22 cellular contexts compared by ENCODE assay signal in the genomic region with DNA sequence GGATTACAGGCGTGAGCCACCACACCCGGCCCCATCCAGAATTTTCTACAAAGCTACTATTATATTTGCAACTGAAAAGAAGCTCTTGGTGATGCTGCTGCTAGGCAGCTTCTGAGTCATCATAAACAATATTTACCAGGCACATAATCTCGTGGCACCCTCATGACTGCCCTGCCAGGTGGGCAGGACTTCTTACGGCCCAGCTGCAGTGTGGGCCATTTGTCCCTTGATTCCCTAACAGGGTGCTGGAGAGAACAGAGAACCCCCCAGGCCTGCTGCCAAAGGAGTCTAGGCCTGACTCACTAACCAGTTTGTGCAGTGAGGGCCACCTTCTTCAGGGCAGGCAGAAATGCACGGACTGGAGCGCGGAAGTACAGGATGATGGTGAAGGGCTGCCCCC. TPM values are rescaled to one million over a fixed set of nuclear protein-coding genes. Genes with fewer than 3 reads are reported as not detected.
A peak's percentile ranks its signal among the peaks of the same experiment; 100 is the strongest.
DNase-seq lines count a peak whose midpoint lies in the region; ATAC-seq, FAIRE-seq and TF ChIP-seq lines count a peak whose summit lies in the region.
"Had no signal": no experiment of that assay in that cellular context is flagged by ENCODE, and none has a peak within 500 bp of the region (broad histone marks: within the 10 kb centered on the region; RNA-seq: fewer than 3 reads in every experiment).

No MANE protein-coding gene starts in this region.

- no peak overlapping the region for H3K4me3 ChIP-seq in fibroblast of villous mesenchyme (ENCODE audit: low read depth, low read length)
- H3K4me3 ChIP-seq: body of pancreas, ovary had no signal

- POLR2A ChIA-PET in RWPE1 (lab: Yijun Ruan, JAX; ENCODE audit: low non-redundant PET), result no interaction called here

- no peak for FAIRE-seq in H54 (lab: Jason Lieb, UNC)
- FAIRE-seq: kidney had no signal

- CTCF ChIA-PET in RWPE1 (lab: Yijun Ruan, JAX), result interaction anchor here (1.7 kb wide), 1 partner anchor 10 kb away, joined by 6 read pairs; no protein-coding TSS in a partner anchor

- TF ChIP-seq POLR2A in H54 (IDR thresholded peaks at IDR 0.05; ENCODE audit: low read depth, low read length), result no peak

- ATAC-seq in HG02840 (IDR thresholded peaks at IDR 0.05; ENCODE audit: low FRiP score, unreplicated experiment), result no peak
- no peak for ATAC-seq in HG03460 (IDR thresholded peaks at IDR 0.05; ENCODE audit: unreplicated experiment)
- ATAC-seq: activated naive CD4-positive, alpha-beta T cell treated with anti-CD3 and anti-CD28 coated beads, Interleukin-2, amount 50 U/mL, for 72 hours; body of pancreas; naive thymus-derived CD8-positive, alpha-beta T cell; stimulated activated memory B cell treated with anti-CD40 and anti-IgM and Interleukin-4, amounts not matched to agents 10 μg/mL and 1 μg/mL and 100 μg/mL, for 72 hours had no signal

- DNase-seq in A172 (ENCODE audit: low spot score) (peak; percentile 42), H54 (ENCODE audit: insufficient read length, low spot score) (peak; percentile 57), RWPE1 (ENCODE audit: low spot score) (peak; percentile 47), fibroblast of villous mesenchyme (ENCODE audit: low read depth) (peak; percentile 12), NCI-H748 (lab: John Stamatoyannopoulos, UW; ENCODE audit: unreplicated experiment) (no peak), NCI-H1436 treated with DMSO at 0.1 percent for 48 hours (lab: John Stamatoyannopoulos, UW) (no peak)
- DNase-seq: ACHN; activated CD4-positive, alpha-beta T cell treated with anti-CD3 and anti-CD28 coated beads for 4 hours; body of pancreas; GF-D8; Kasumi-1; kidney; naive thymus-derived CD8-positive, alpha-beta T cell; NCI-H1105; NCI-H2081 treated with DMSO at 0.1 percent for 48 hours; NCI-H446 treated with DMSO at 0.1 percent for 48 hours; ovary had no signal

- TF ChIP-seq CTCF in RWPE1 (conservative IDR thresholded peaks at IDR 0.05; ENCODE audit: low read depth), result no peak
- no peak for TF ChIP-seq CTCF in fibroblast of villous mesenchyme (IDR thresholded peaks at IDR 0.05; ENCODE audit: insufficient read depth, low read depth, low read length)

- H3K27ac ChIP-seq in RWPE1, result no peak overlapping the region
- H3K27ac ChIP-seq: body of pancreas, ovary had no signal

RNA-seq across cellular contexts. Expression of a gene that starts 4.9 kb away (rescaled TPM):
- total RNA-seq in A172 (2014; rRNA removed; shearing (Covaris generic)), result not detected in 2 replicates
- not detected in 2 replicates for total RNA-seq in fibroblast of villous mesenchyme
- total RNA-seq: activated naive CD4-positive, alpha-beta T cell treated with anti-CD3 and anti-CD28 coated beads, Interleukin-2, amount 50 U/mL, for 72 hours; activated T-helper 1 cell treated with anti-CD3 and anti-CD28 coated beads, Interleukin-12 subunit alpha, Interleukin-12 subunit beta, Interleukin-2, Interleukin-4 antibody, amounts not matched to agents 30 ng/mL and 10 ng/mL and 1 ng/mL, durations not matched to agents 14 hours and 24 hours and 36 hours; body of pancreas; kidney; naive thymus-derived CD8-positive, alpha-beta T cell had no signal

RNA-seq across cellular contexts. Expression of a gene that starts 30.8 kb away (rescaled TPM):
- total RNA-seq in A172 (2014; rRNA removed; shearing (Covaris generic)), result 90.6 and 92.1 TPM in 2 replicates
- 57.7 and 67.8 TPM in 2 replicates for total RNA-seq in fibroblast of villous mesenchyme

RNA-seq across cellular contexts. Expression of a gene that starts 50.8 kb away (rescaled TPM):
- total RNA-seq in A172 (2014; rRNA removed; shearing (Covaris generic)), result 0.14 TPM in 1 of 2 replicates, not detected in the other
- not detected in 2 replicates for total RNA-seq in fibroblast of villous mesenchyme
- total RNA-seq: activated T-helper 1 cell treated with anti-CD3 and anti-CD28 coated beads, Interleukin-12 subunit alpha, Interleukin-12 subunit beta, Interleukin-2, Interleukin-4 antibody, amounts not matched to agents 30 ng/mL and 10 ng/mL and 1 ng/mL, durations not matched to agents 14 hours and 24 hours and 36 hours; body of pancreas; kidney; naive thymus-derived CD8-positive, alpha-beta T cell; ovary had no signal

Comparison
In these comparisons a context has a peak if more than half of its experiments do, and no peak if none do; other contexts are left out.
1. DNase-seq: peak in A172 (single experiment), H54 (single experiment), RWPE1 (single experiment) and fibroblast of villous mesenchyme (single experiment); none in NCI-H748 (single experiment) and NCI-H1436 treated with DMSO at 0.1 percent for 48 hours (single experiment).